In genomic region chr5:37721447-37721871, GRCh38 we compare ENCODE assay signal across 9 cellular contexts.
DNase-seq lines count a peak whose midpoint lies in the region; ATAC-seq and TF ChIP-seq lines count a peak whose summit lies in the region.
"Had no signal": no experiment of that assay in that cellular context is flagged by ENCODE, and none has a peak within 500 bp of the region (broad histone marks: within the 10 kb centered on the region; RNA-seq: fewer than 3 reads in every experiment).

No MANE protein-coding gene starts in this region.

- CTCF ChIA-PET in CD8-positive, alpha-beta T cell (lab: Charles Lee): no interaction called here
- CTCF ChIA-PET in PC-9 (lab: Charles Lee): no interaction called here

- H3K27ac ChIP-seq in CD8-positive, alpha-beta T cell (ENCODE audit: low read depth, low read length): no peak overlapping the region
- H3K27ac ChIP-seq in PC-9 (no peak overlapping the region), left lung (peak overlapping the region in 1 of 2 donors; percentile 37)

- H3K36me3 ChIP-seq in CD8-positive, alpha-beta T cell (ENCODE audit: insufficient read depth, low read length): peaks cover 9% of the 10 kb centered on the region
- H3K36me3 ChIP-seq in PC-9 (ENCODE audit: low read depth) (no peaks in the 10 kb centered on the region), left lung (peaks cover 0 to 14% of the 10 kb centered on the region in 2 donors)

- no peaks in the 10 kb centered on the region for H3K4me1 ChIP-seq in CD8-positive, alpha-beta T cell (ENCODE audit: insufficient read depth, low read length)
- peaks cover 39% of the 10 kb centered on the region for H3K4me1 ChIP-seq in PC-9 (replicated peaks; ENCODE audit: insufficient read depth)
- peaks cover 14 to 17% of the 10 kb centered on the region in 2 donors for H3K4me1 ChIP-seq in left lung

- no peaks in the 10 kb centered on the region for H3K79me2 ChIP-seq in PC-9 (ENCODE audit: low read depth)

- POLR2A ChIA-PET in CD8-positive, alpha-beta T cell (lab: Charles Lee): no interaction called here
- POLR2A ChIA-PET in PC-9 (lab: Charles Lee; ENCODE audit: unreplicated experiment): no interaction called here

- TF ChIP-seq CTCF in CD8-positive, alpha-beta T cell (IDR thresholded peaks at IDR 0.05): no peak
- no peak for TF ChIP-seq CTCF in PC-9 (conservative IDR thresholded peaks at IDR 0.05)
- no peak for TF ChIP-seq CTCF in left lung (IDR thresholded peaks at IDR 0.05)

- no peak overlapping the region for H2AFZ ChIP-seq in PC-9

- H3K4me1 Mint-ChIP-seq in CD8-positive, alpha-beta T cell (ENCODE audit: low read depth): peaks cover 11% of the 10 kb centered on the region
- peaks cover 49% of the 10 kb centered on the region for H3K4me1 Mint-ChIP-seq in activated T-helper 2 cell treated with anti-CD3 and anti-CD28 coated beads, Interferon-gamma antibody, Interleukin-2, Interleukin-4, amounts not matched to agents 10 μg/mL and 5 μg/mL and 100 μg/mL, durations not matched to agents 14 hours and 24 hours and 36 hours (ENCODE audit: low read depth)

- H3K27ac Mint-ChIP-seq in CD8-positive, alpha-beta T cell: peak overlapping the region; percentile 20
- peak overlapping the region; percentile 64 for H3K27ac Mint-ChIP-seq in activated T-helper 2 cell treated with anti-CD3 and anti-CD28 coated beads, Interferon-gamma antibody, Interleukin-2, Interleukin-4, amounts not matched to agents 10 μg/mL and 5 μg/mL and 100 μg/mL, durations not matched to agents 14 hours and 24 hours and 36 hours

- no TSS peak for BruUV-seq in PC-9 (replicated peaks; lab: Mats Ljungman, UMichigan)

- peaks cover 14% of the 10 kb centered on the region for H4K20me1 ChIP-seq in PC-9 (ENCODE audit: insufficient read depth)

- H3F3A ChIP-seq in PC-9 (ENCODE audit: insufficient read depth, low read depth): peaks cover 26% of the 10 kb centered on the region

- H3K36me3 Mint-ChIP-seq in CD8-positive, alpha-beta T cell: peaks cover 62% of the 10 kb centered on the region
- H3K36me3 Mint-ChIP-seq in activated T-helper 2 cell treated with anti-CD3 and anti-CD28 coated beads, Interferon-gamma antibody, Interleukin-2, Interleukin-4, amounts not matched to agents 10 μg/mL and 5 μg/mL and 100 μg/mL, durations not matched to agents 14 hours and 24 hours and 36 hours (ENCODE audit: low read depth): peaks cover 25% of the 10 kb centered on the region

- no peak for DNase-seq in CD8-positive, alpha-beta T cell
- peak; percentile 24 for DNase-seq in activated T-helper 2 cell treated with anti-CD3 and anti-CD28 coated beads, Interferon-gamma antibody, Interleukin-2, Interleukin-4, amounts not matched to agents 10 μg/mL and 5 μg/mL and 100 μg/mL, durations not matched to agents 14 hours and 24 hours and 36 hours (ENCODE audit: low spot score)
- DNase-seq in PC-9 (no peak), NCI-H1105 treated with DMSO at 0.1 percent for 48 hours (lab: John Stamatoyannopoulos, UW) (no peak), left lung (no peak), LoVo (ENCODE audit: low spot score) (no peak)
- DNase-seq: islet precursor cell had no signal

- intact Hi-C loops in CD8-positive, alpha-beta T cell (cut with DNase I, micrococcal nuclease): no loop called here
- intact Hi-C loops in activated T-helper 2 cell treated with anti-CD3 and anti-CD28 coated beads, Interferon-gamma antibody, Interleukin-2, Interleukin-4, amounts not matched to agents 10 μg/mL and 5 μg/mL and 100 μg/mL, durations not matched to agents 14 hours and 24 hours and 36 hours (cut with micrococcal nuclease): loop anchor here (1.0 to 5.0 kb wide), 4 partner anchors 17 to 844 kb away; partner anchors contain the start of genes NIPBL and NUP155
- intact Hi-C loops in PC-9 (cut with micrococcal nuclease; ENCODE audit: unreplicated experiment) (no loop called here), left lung (cut with DNase I) (no loop called here)

- ATAC-seq in CD8-positive, alpha-beta T cell: no peak
- ATAC-seq in GM19397 (IDR thresholded peaks at IDR 0.05; ENCODE audit: unreplicated experiment): peak; percentile 50
- peak; percentile 70 for ATAC-seq in HG03159 (IDR thresholded peaks at IDR 0.05; ENCODE audit: unreplicated experiment)
- no peak for ATAC-seq in left lung

- H3K4me3 ChIP-seq in CD8-positive, alpha-beta T cell (ENCODE audit: low read depth, low read length): no peak overlapping the region
- H3K4me3 ChIP-seq in PC-9: no peak overlapping the region
- H3K4me3 ChIP-seq in left lung: no peak overlapping the region

- no peaks in the 10 kb centered on the region for H3K27me3 Mint-ChIP-seq in CD8-positive, alpha-beta T cell (ENCODE audit: low read depth)
- no peaks in the 10 kb centered on the region for H3K27me3 Mint-ChIP-seq in activated T-helper 2 cell treated with anti-CD3 and anti-CD28 coated beads, Interferon-gamma antibody, Interleukin-2, Interleukin-4, amounts not matched to agents 10 μg/mL and 5 μg/mL and 100 μg/mL, durations not matched to agents 14 hours and 24 hours and 36 hours (ENCODE audit: low read depth)

- H3K9me3 Mint-ChIP-seq in CD8-positive, alpha-beta T cell: no peaks in the 10 kb centered on the region
- H3K9me3 Mint-ChIP-seq in activated T-helper 2 cell treated with anti-CD3 and anti-CD28 coated beads, Interferon-gamma antibody, Interleukin-2, Interleukin-4, amounts not matched to agents 10 μg/mL and 5 μg/mL and 100 μg/mL, durations not matched to agents 14 hours and 24 hours and 36 hours: no peaks in the 10 kb centered on the region

- no peaks in the 10 kb centered on the region for H3K27me3 ChIP-seq in CD8-positive, alpha-beta T cell (ENCODE audit: insufficient read depth, low read length)
- H3K27me3 ChIP-seq in PC-9 (ENCODE audit: insufficient read depth, low read depth) (no peaks in the 10 kb centered on the region), left lung (no peaks in the 10 kb centered on the region)

- no peaks in the 10 kb centered on the region for H3K9me2 ChIP-seq in PC-9 (ENCODE audit: insufficient read depth)

- H3K4me2 ChIP-seq in PC-9: no peak overlapping the region

- no peak overlapping the region for H3K4me3 Mint-ChIP-seq in CD8-positive, alpha-beta T cell
- no peak overlapping the region for H3K4me3 Mint-ChIP-seq in activated T-helper 2 cell treated with anti-CD3 and anti-CD28 coated beads, Interferon-gamma antibody, Interleukin-2, Interleukin-4, amounts not matched to agents 10 μg/mL and 5 μg/mL and 100 μg/mL, durations not matched to agents 14 hours and 24 hours and 36 hours (ENCODE audit: low read depth)

- no peaks in the 10 kb centered on the region for H3K9me3 ChIP-seq in CD8-positive, alpha-beta T cell (ENCODE audit: low read length)
- H3K9me3 ChIP-seq in PC-9 (ENCODE audit: insufficient read depth, low read depth): no peaks in the 10 kb centered on the region
- no peaks in the 10 kb centered on the region for H3K9me3 ChIP-seq in left lung

Comparison
In these comparisons a context has a peak if more than half of its experiments do, and no peak if none do; other contexts are left out.
1. ATAC-seq: peak in GM19397 (single experiment) and HG03159 (single experiment); none in CD8-positive, alpha-beta T cell (single experiment) and left lung (single experiment).